11 cellular contexts compared by ENCODE assay signal in the genomic region with DNA sequence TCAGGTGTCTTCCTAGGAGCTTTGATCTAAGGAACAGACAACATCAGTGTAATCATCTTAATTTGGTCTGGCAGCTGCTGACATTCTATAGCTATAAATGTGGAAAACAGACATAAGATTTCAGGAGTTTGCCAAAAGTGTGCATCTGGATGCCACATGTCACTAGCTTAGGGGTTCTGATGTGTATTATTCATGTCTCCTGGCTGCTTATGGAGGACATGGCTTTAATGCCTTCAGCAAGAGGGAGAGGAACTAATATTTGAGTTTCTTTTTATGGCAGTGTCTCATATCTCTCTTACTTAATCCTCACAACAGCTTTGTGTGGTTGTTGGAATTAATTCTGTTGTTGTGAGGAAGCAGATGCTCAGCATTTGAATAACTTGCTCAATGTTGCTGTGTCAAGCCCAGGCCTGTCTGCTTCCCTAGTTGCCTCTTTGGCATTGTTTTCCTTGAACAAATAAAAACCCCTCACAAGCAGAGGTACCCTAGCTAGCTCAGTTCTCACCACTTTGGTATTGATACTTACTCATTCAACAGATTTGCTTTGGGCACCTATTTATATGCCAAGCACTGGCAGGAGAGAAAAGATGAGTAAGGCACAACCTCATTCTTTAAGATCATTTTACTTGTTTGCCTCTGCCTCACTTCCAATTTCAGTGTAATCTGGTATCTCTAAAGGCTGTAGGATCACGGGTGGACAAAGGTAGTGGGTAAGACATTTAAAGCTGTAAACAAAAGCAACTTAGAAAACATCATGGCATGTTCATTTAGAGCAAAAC. TPM values are rescaled to one million over a fixed set of nuclear protein-coding genes. Genes with fewer than 3 reads are reported as not detected.
DNase-seq lines count a peak whose midpoint lies in the region; ATAC-seq and TF ChIP-seq lines count a peak whose summit lies in the region.
"Had no signal": no experiment of that assay in that cellular context is flagged by ENCODE, and none has a peak within 500 bp of the region (broad histone marks: within the 10 kb centered on the region; RNA-seq: fewer than 3 reads in every experiment).

No MANE protein-coding gene starts in this region.

- no peak overlapping the region for H3K4me3 ChIP-seq in adipocyte (ENCODE audit: low read length)
- H3K4me3 ChIP-seq in neuron (ENCODE audit: low read length): no peak overlapping the region
- H3K4me3 ChIP-seq in uterus: no peak overlapping the region
- H3K4me3 ChIP-seq: gastrocnemius medialis had no signal

- intact Hi-C loops in uterus (cut with DNase I; ENCODE audit: low total_unique reads): no loop called here

- H3K36me3 ChIP-seq in adipocyte (ENCODE audit: control insufficient read depth, insufficient read depth, low read length, severe bottlenecking) (no peaks in the 10 kb centered on the region), neuron (ENCODE audit: insufficient read depth, low read length) (no peaks in the 10 kb centered on the region), uterus (no peaks in the 10 kb centered on the region)
- H3K36me3 ChIP-seq: gastrocnemius medialis had no signal

- no peak overlapping the region for H3K27ac ChIP-seq in uterus

- no peak for ATAC-seq in GM19463 (IDR thresholded peaks at IDR 0.05; ENCODE audit: unreplicated experiment)
- no peak for ATAC-seq in GM21619 (IDR thresholded peaks at IDR 0.05; ENCODE audit: unreplicated experiment)
- no peak for ATAC-seq in HG03108 (IDR thresholded peaks at IDR 0.05; ENCODE audit: unreplicated experiment)
- ATAC-seq: gastrocnemius medialis, natural killer cell had no signal

- H3K27me3 ChIP-seq in adipocyte (replicated peaks; ENCODE audit: control insufficient read depth, insufficient read depth, low read length) (no peaks in the 10 kb centered on the region), neuron (ENCODE audit: insufficient read depth, low read length) (no peaks in the 10 kb centered on the region), uterus (no peaks in the 10 kb centered on the region)
- H3K27me3 ChIP-seq: gastrocnemius medialis had no signal

- H3K4me1 ChIP-seq in adipocyte (ENCODE audit: control insufficient read depth, insufficient read depth, low read length) (peaks cover 16% of the 10 kb centered on the region), neuron (ENCODE audit: insufficient read depth, low read length) (peaks cover 6% of the 10 kb centered on the region), uterus (no peaks in the 10 kb centered on the region)
- H3K4me1 ChIP-seq: gastrocnemius medialis had no signal

- peak overlapping the region; percentile 39 for H3K9ac ChIP-seq in adipocyte (ENCODE audit: low read length)

- DNase-seq in GM04504 (ENCODE audit: low read depth): peak; percentile 80
- DNase-seq in NCI-H2171 (lab: John Stamatoyannopoulos, UW): peak; percentile 80
- DNase-seq in adipocyte (ENCODE audit: low read depth): peak; percentile 55
- DNase-seq in uterus: no peak
- DNase-seq: activated effector memory CD4-positive, alpha-beta T cell treated with anti-CD3 and anti-CD28 coated beads, Interleukin-2, amount 50 U/mL, for 16 hours; gastrocnemius medialis; natural killer cell had no signal

- H3K9me3 ChIP-seq in adipocyte (ENCODE audit: control insufficient read depth, low read length) (no peaks in the 10 kb centered on the region), neuron (ENCODE audit: low read length) (no peaks in the 10 kb centered on the region), uterus (no peaks in the 10 kb centered on the region)
- H3K9me3 ChIP-seq: gastrocnemius medialis had no signal

- TF ChIP-seq POLR2A in uterus (IDR thresholded peaks at IDR 0.05): no peak

- no peak for TF ChIP-seq CTCF in uterus (IDR thresholded peaks at IDR 0.05)

- H2AFZ ChIP-seq in neuron (ENCODE audit: low read depth, low read length): peak overlapping the region; percentile 68

RNA-seq across cellular contexts. Expression of a gene that starts 39.8 kb away (rescaled TPM):
- 10 to 100 TPM in 2 of 4 donors, 1 to 10 TPM in 2; 3.8 to 12.0 (median 10.1) TPM for total RNA-seq in uterus

RNA-seq across cellular contexts. Expression of a gene that starts 48.2 kb away (rescaled TPM):
- 100 to 1,000 TPM in 2 of 4 donors, 10 to 100 TPM in 2; 76.0 to 141 (median 97.8) TPM for total RNA-seq in uterus

Comparison
In these comparisons a context has a peak if more than half of its experiments do, and no peak if none do; other contexts are left out.
1. DNase-seq: peak in GM04504 (single experiment), NCI-H2171 (single experiment) and adipocyte (single experiment); none in uterus (0 of 2).